In the genomic region with DNA sequence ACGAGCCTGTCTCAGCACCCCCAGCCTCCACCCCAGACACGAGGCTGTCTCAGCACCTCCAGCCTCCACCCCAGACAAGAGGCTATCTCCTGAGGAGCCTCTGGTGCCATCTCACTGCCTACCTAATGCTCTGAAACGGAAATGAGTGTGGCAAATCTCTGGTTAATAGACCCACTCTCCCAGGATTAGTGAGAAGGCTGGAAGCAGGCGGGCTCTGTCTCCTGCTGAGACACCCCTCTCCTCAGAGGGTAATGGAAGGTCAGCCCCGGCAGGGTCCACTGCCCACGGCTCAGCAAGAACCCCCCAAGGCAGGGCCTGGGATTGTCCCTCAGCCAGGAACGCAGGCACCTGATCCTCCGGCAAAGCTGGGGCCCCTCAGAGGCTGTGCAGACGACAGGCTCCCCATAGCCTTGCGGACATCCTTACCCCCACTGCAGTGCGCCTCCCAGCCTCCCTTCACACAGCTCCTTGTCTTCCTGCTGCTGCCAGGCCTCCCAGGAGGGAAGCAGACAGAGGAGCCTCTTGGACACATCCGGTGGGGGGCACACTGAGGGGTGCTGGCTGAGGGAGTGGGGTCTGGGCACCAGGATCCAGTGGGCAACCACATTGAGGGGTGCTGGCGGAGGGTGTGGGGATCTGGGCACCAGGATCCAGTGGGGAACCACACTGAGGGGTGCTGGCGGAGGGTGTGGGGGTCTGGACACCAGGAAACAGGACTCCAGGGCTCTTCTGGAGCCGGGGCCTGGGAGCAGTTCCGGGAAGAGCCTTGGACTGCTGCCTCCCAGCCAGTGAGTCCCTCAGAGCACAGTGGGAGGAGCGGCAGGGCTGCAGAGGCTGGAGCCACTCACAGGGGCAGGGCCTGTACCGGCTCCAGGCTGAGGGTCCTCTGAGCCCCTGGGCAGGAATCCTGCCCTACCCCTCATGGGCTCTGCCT, we compare ENCODE assay signal across 1 cellular context.
TF ChIP-seq lines count a peak whose summit lies in the region.

No MANE protein-coding gene starts in this region.

TF ChIP-seq in HepG2, 621 proteins besides CTCF, POLR2A, EP300 and RAD21:
- TF ChIP-seq NFKB2 (CRISPR knock-in tag; IDR thresholded peaks at IDR 0.05; ENCODE audit: borderline replicate concordance) (no peak), RBFOX2 (IDR thresholded peaks at IDR 0.05; ENCODE audit: low read depth, low read length) (0 out of 2 replicates have a peak, but pooled peaks have one; percentile 15)
